Comparison of ENCODE assay signal across 15 cellular contexts in the genomic region with DNA sequence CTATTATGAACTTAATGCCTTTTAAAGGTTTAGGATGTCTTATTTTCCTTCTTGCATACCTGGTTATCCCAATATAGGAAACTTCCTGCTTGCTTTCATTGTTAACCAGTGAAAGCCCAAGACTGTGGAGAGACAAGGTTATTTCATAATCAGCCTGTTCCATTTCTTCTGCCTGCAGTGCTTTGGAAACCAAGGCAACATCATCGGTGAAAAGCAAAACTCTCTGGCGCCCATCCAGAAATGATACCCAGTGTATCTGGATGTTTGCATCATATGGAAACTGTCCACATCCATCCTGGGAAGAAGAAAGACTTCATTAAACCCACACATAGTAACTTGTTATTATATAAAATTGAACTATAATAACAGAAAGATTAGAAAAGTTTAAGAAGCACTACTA.
"Had no signal": no experiment of that assay in that cellular context is flagged by ENCODE, and none has a peak within 500 bp of the region (broad histone marks: within the 10 kb centered on the region; RNA-seq: fewer than 3 reads in every experiment).

No MANE protein-coding gene starts in this region.

- H3K36me3 ChIP-seq: thyroid gland, uterus had no signal

- ATAC-seq: left colon; naive thymus-derived CD4-positive, alpha-beta T cell; WTC11 had no signal

- H3K27me3 Mint-ChIP-seq: activated CD4-positive, alpha-beta T cell treated with anti-CD3 and anti-CD28 coated beads, Interleukin-2, amount 10 ng/mL, durations not matched to agents 7 days and 5 days; naive thymus-derived CD4-positive, alpha-beta T cell had no signal

- H3K4me3 Mint-ChIP-seq: activated CD4-positive, alpha-beta T cell treated with anti-CD3 and anti-CD28 coated beads, Interleukin-2, amount 10 ng/mL, durations not matched to agents 7 days and 5 days; immature natural killer cell; WTC11 had no signal

- H3K27me3 ChIP-seq: adrenal gland, neutrophil, thyroid gland, uterus had no signal

- H3K4me3 ChIP-seq: adrenal gland, lung, thyroid gland, uterus had no signal

- H3K4me1 ChIP-seq: adrenal gland, thyroid gland, uterus had no signal

- H3K27ac ChIP-seq: adrenal gland, neutrophil, thyroid gland, uterus had no signal

- H3K27ac Mint-ChIP-seq: activated CD4-positive, alpha-beta T cell treated with anti-CD3 and anti-CD28 coated beads, Interleukin-2, amount 10 ng/mL, durations not matched to agents 7 days and 5 days; WTC11 had no signal

- H3K9me3 ChIP-seq: neutrophil, thyroid gland had no signal

- DNase-seq: activated CD4-positive, alpha-beta T cell treated with anti-CD3 and anti-CD28 coated beads, Interleukin-2, amount 10 ng/mL, durations not matched to agents 7 days and 5 days; activated naive CD4-positive, alpha-beta T cell treated with anti-CD3 and anti-CD28 coated beads, Interleukin-2, amount 50 U/mL, for 16 hours; adrenal gland; dermis blood vessel endothelial cell; glutamatergic neuron; immature natural killer cell; left colon; naive thymus-derived CD4-positive, alpha-beta T cell; retina; stimulated activated CD4-positive, alpha-beta T cell treated with anti-CD3 and anti-CD28 coated beads, Interleukin-4, amount 100 ng/mL, for 4 hours; thyroid gland; uterus had no signal
